ENCODE assay signal across 7 cellular contexts in genomic region chr2:37671013-37671815, GRCh38. TPM values are rescaled to one million over a fixed set of nuclear protein-coding genes. Genes with fewer than 3 reads are reported as not detected.
A peak's percentile ranks its signal among the peaks of the same experiment; 100 is the strongest.
DNase-seq lines count a peak whose midpoint lies in the region; ATAC-seq and TF ChIP-seq lines count a peak whose summit lies in the region.

CDC42EP3 (minus strand) TSS chr2:37671642; CDS start chr2:37646587, 25,055 bp downstream.

- no peaks in the 10 kb centered on the region for H3K27me3 Mint-ChIP-seq in chondrocyte (ENCODE audit: low read depth)

- no peaks in the 10 kb centered on the region for H3K36me3 Mint-ChIP-seq in chondrocyte (ENCODE audit: low read depth)

- ATAC-seq in HG02610 (IDR thresholded peaks at IDR 0.05; ENCODE audit: unreplicated experiment) (peak; percentile 48), left lung (peak; percentile 84)

- intact Hi-C loops in left lung (cut with DNase I), result no loop called here

- no peak for TF ChIP-seq CTCF in chondrocyte (IDR thresholded peaks at IDR 0.05)
- TF ChIP-seq CTCF in left lung (IDR thresholded peaks at IDR 0.05), result no peak

- peak; percentile 98 for TF ChIP-seq POLR2A in GM15510 (IDR thresholded peaks at IDR 0.05; ENCODE audit: borderline replicate concordance, extremely low read depth, insufficient read length)

- H3K27ac Mint-ChIP-seq in chondrocyte (ENCODE audit: unreplicated experiment), result peak within 1 kb of the TSS; percentile 93

- H3K4me1 Mint-ChIP-seq in chondrocyte (ENCODE audit: low read depth), result peaks cover 54% of the 10 kb centered on the region

- no peaks in the 10 kb centered on the region for H3K9me3 ChIP-seq in left lung

- H3K4me1 ChIP-seq in left lung, result peaks cover 19 to 76% of the 10 kb centered on the region in 2 donors

- H3K36me3 ChIP-seq in left lung, result peaks cover 0 to 11% of the 10 kb centered on the region in 2 donors

- peak within 1 kb of the TSS; percentile 76 to 86 for H3K4me3 ChIP-seq in left lung

- peak; percentile 38 for DNase-seq in NCI-H1694 treated with DMSO at 0.1 percent for 48 hours (lab: John Stamatoyannopoulos, UW)
- peak; percentile 79 for DNase-seq in activated CD4-positive, CD25-positive, alpha-beta regulatory T cell treated with anti-CD3 and anti-CD28 coated beads, Interleukin-2, amount 50 U/mL, for 72 hours
- no peak for DNase-seq in chondrocyte (ENCODE audit: low spot score)
- DNase-seq in left lung, result peak; percentile 81 to 96
- DNase-seq in stimulated activated CD4-positive, alpha-beta T cell treated with anti-CD3 and anti-CD28 coated beads, Interleukin-4, amount 100 ng/mL, for 48 hours (ENCODE audit: low read depth in 2 of 2), result peak; percentile 56 to 66

- H3K4me3 Mint-ChIP-seq in chondrocyte (ENCODE audit: unreplicated experiment), result peak within 1 kb of the TSS; percentile 86

- H3K27ac ChIP-seq in left lung, result peak within 1 kb of the TSS; percentile 90 to 97

- no peaks in the 10 kb centered on the region for H3K27me3 ChIP-seq in left lung

- no peaks in the 10 kb centered on the region for H3K9me3 Mint-ChIP-seq in chondrocyte (ENCODE audit: low read depth)

RNA-seq across cellular contexts. Expression of gene CDC42EP3, which starts in this region (rescaled TPM):
- total RNA-seq in chondrocyte (60.3 to 97.8 TPM (median 91.2 TPM) in 3 replicates), left lung (10 to 100 TPM; 37.7 to 53.8 TPM)
